1 cellular context compared by ENCODE assay signal in genomic region chrX:3663576-3664290, GRCh38.
TF ChIP-seq lines count a peak whose summit lies in the region.

No MANE protein-coding gene starts in this region.

TF ChIP-seq in GM23338, 12 proteins besides CTCF, POLR2A, EP300 and RAD21 (continued from another document):
- no peak for TF ChIP-seq ZNF462 (CRISPR knock-in tag; IDR thresholded peaks at IDR 0.05)
- no peak for TF ChIP-seq EZH2phosphoT487 (IDR thresholded peaks at IDR 0.05; ENCODE audit: unreplicated experiment)
- TF ChIP-seq ZNF114 (CRISPR knock-in tag; IDR thresholded peaks at IDR 0.05): no peak
- TF ChIP-seq ZNF331 (CRISPR knock-in tag; IDR thresholded peaks at IDR 0.05; ENCODE audit: low read depth): no peak
- TF ChIP-seq STAT1 (IDR thresholded peaks at IDR 0.05; ENCODE audit: unreplicated experiment): no peak
- no peak for TF ChIP-seq POLR2AphosphoS5 (IDR thresholded peaks at IDR 0.05; ENCODE audit: low read depth)
- no peak for TF ChIP-seq CREB1 (CRISPR knock-in tag; IDR thresholded peaks at IDR 0.05; ENCODE audit: low read depth)
- TF ChIP-seq ETS1 (IDR thresholded peaks at IDR 0.05): no peak
